Comparison of ENCODE assay signal across 1 cellular context in genomic region chr17:6254036-6254435, GRCh38.
TF ChIP-seq lines count a peak whose summit lies in the region.

No MANE protein-coding gene starts in this region.

TF ChIP-seq in H1, 55 proteins besides CTCF, POLR2A, EP300 and RAD21 (continued from another document):
- TF ChIP-seq RNF2 (IDR thresholded peaks at IDR 0.05; ENCODE audit: borderline replicate concordance, low read depth, low read length, missing control alignments, poor library complexity, severe bottlenecking) = no peak
- no peak for TF ChIP-seq ZNF274 (IDR thresholded peaks at IDR 0.05; ENCODE audit: borderline replicate concordance, extremely low read depth, low read length)
- TF ChIP-seq BRCA1 (IDR thresholded peaks at IDR 0.05; ENCODE audit: low read depth, low read length) = no peak
- no peak for TF ChIP-seq KDM5A (IDR thresholded peaks at IDR 0.05; ENCODE audit: low read length)
- no peak for TF ChIP-seq HDAC2 (IDR thresholded peaks at IDR 0.05; ENCODE audit: borderline replicate concordance in 1 of 2, low read depth in 2 of 2, low read length in 2 of 2)
- TF ChIP-seq POLR2AphosphoS5 (IDR thresholded peaks at IDR 0.05; ENCODE audit: low read depth, low read length) = no peak
